ENCODE assay signal across 1 cellular context in genomic region chr17:80474231-80474932, GRCh38.
TF ChIP-seq lines count a peak whose summit lies in the region.

No MANE protein-coding gene starts in this region.

TF ChIP-seq in K562, 482 proteins besides CTCF, POLR2A, EP300 and RAD21 (continued from another document):
- TF ChIP-seq ZNF395 (CRISPR knock-in tag; IDR thresholded peaks at IDR 0.05), result no peak
- TF ChIP-seq ZNF146 (CRISPR knock-in tag; IDR thresholded peaks at IDR 0.05; ENCODE audit: unreplicated experiment), result no peak
- TF ChIP-seq ZBTB5 (IDR thresholded peaks at IDR 0.05), result no peak
- TF ChIP-seq U2AF1 (optimal IDR thresholded peaks at IDR 0.05; ENCODE audit: low read depth, low read length), result no peak
- TF ChIP-seq TSHZ1 (CRISPR knock-in tag; IDR thresholded peaks at IDR 0.05), result no peak
- no peak for TF ChIP-seq MTA1 (IDR thresholded peaks at IDR 0.05; ENCODE audit: borderline replicate concordance)
- no peak for TF ChIP-seq ZNF197 (CRISPR knock-in tag; IDR thresholded peaks at IDR 0.05; ENCODE audit: low read depth)
- no peak for TF ChIP-seq HDAC2 (IDR thresholded peaks at IDR 0.05)
- TF ChIP-seq RCOR1 (IDR thresholded peaks at IDR 0.05; ENCODE audit: borderline replicate concordance in 1 of 2, low read depth in 2 of 2, low read length in 2 of 2), result 0 out of 4 replicates have a peak, but pooled peaks of 1 of the 2 experiments have one; percentile 21
- TF ChIP-seq ZNF518B (CRISPR knock-in tag; IDR thresholded peaks at IDR 0.05), result no peak
- peak; percentile 44 for TF ChIP-seq BHLHE40 (IDR thresholded peaks at IDR 0.05; ENCODE audit: low read length)
- no peak for TF ChIP-seq RBM25 (IDR thresholded peaks at IDR 0.05; ENCODE audit: low read depth, low read length, severe bottlenecking)
- TF ChIP-seq AFF4 (CRISPR knock-in tag; IDR thresholded peaks at IDR 0.05), result no peak
- no peak for TF ChIP-seq KDM1A (IDR thresholded peaks at IDR 0.05)
- TF ChIP-seq FOSL1 (tag; conservative IDR thresholded peaks at IDR 0.05), result no peak
- TF ChIP-seq NFRKB (IDR thresholded peaks at IDR 0.05; ENCODE audit: low read depth), result no peak
- TF ChIP-seq ATF4 (CRISPR knock-in tag; IDR thresholded peaks at IDR 0.05), result no peak
- TF ChIP-seq ZBTB17 (CRISPR knock-in tag; IDR thresholded peaks at IDR 0.05), result no peak
- no peak for TF ChIP-seq DPF2 (IDR thresholded peaks at IDR 0.05)
- TF ChIP-seq ETS2 (tag; IDR thresholded peaks at IDR 0.05; ENCODE audit: borderline replicate concordance, poor library complexity, severe bottlenecking), result no peak
- no peak for TF ChIP-seq SMAD2 (IDR thresholded peaks at IDR 0.05; ENCODE audit: low read depth, low read length)
- no peak for TF ChIP-seq IRF1 (CRISPR knock-in tag; IDR thresholded peaks at IDR 0.05; ENCODE audit: borderline replicate concordance)
- TF ChIP-seq SRSF9 (IDR thresholded peaks at IDR 0.05; ENCODE audit: borderline replicate concordance, low read depth, low read length), result no peak
- peak; percentile 42; the same call in 1 of the 2 replicates for TF ChIP-seq TOE1 (IDR thresholded peaks at IDR 0.05; ENCODE audit: borderline replicate concordance)
- no peak for TF ChIP-seq TOE1 (CRISPR knock-in tag; IDR thresholded peaks at IDR 0.05; ENCODE audit: borderline replicate concordance, low read depth)
- TF ChIP-seq YBX1 (IDR thresholded peaks at IDR 0.05), result no peak
- TF ChIP-seq CXXC5 (CRISPR knock-in tag; IDR thresholded peaks at IDR 0.05), result 0 out of 2 replicates have a peak, but pooled peaks have one; percentile 32
- TF ChIP-seq TFE3 (CRISPR knock-in tag; IDR thresholded peaks at IDR 0.05), result peak; percentile 31
- TF ChIP-seq MTF1 (CRISPR knock-in tag; IDR thresholded peaks at IDR 0.05; ENCODE audit: borderline replicate concordance), result no peak
- TF ChIP-seq ESRRA (IDR thresholded peaks at IDR 0.05; ENCODE audit: borderline replicate concordance, low read depth), result peak; percentile 40; the same call in 1 of the 2 replicates
- TF ChIP-seq ZSCAN32 (CRISPR knock-in tag; IDR thresholded peaks at IDR 0.05), result no peak
- TF ChIP-seq USF1 (CRISPR knock-in tag; IDR thresholded peaks at IDR 0.05), result peak; percentile 86
- TF ChIP-seq TCF7 (IDR thresholded peaks at IDR 0.05; ENCODE audit: borderline replicate concordance), result no peak
- TF ChIP-seq CREB5 (CRISPR knock-in tag; IDR thresholded peaks at IDR 0.05), result no peak
- TF ChIP-seq SP2 (IDR thresholded peaks at IDR 0.05; ENCODE audit: extremely low read depth, low read depth, low read length, poor library complexity, severe bottlenecking), result no peak
- TF ChIP-seq NR2F6 (CRISPR knock-in tag; IDR thresholded peaks at IDR 0.05), result no peak
- TF ChIP-seq PYGO2 (tag; IDR thresholded peaks at IDR 0.05), result no peak
- no peak for TF ChIP-seq ZNF277 (CRISPR knock-in tag; IDR thresholded peaks at IDR 0.05; ENCODE audit: borderline replicate concordance)
